In genomic region chr10:102300289-102300843, GRCh38 we compare ENCODE assay signal across 9 cellular contexts. TPM values are rescaled to one million over a fixed set of nuclear protein-coding genes. Genes with fewer than 3 reads are reported as not detected.
DNase-seq lines count a peak whose midpoint lies in the region; FAIRE-seq and TF ChIP-seq lines count a peak whose summit lies in the region.
"Had no signal": no experiment of that assay in that cellular context is flagged by ENCODE, and none has a peak within 500 bp of the region (broad histone marks: within the 10 kb centered on the region; RNA-seq: fewer than 3 reads in every experiment).

No MANE protein-coding gene starts in this region.

- intact Hi-C loops in head of caudate nucleus (cut with DNase I), result no loop called here

- peak; percentile 57 for DNase-seq in AG09309 (ENCODE audit: low read depth)
- peak; percentile 84 for DNase-seq in HT1080 (ENCODE audit: low read depth)
- DNase-seq in choroid plexus epithelial cell (ENCODE audit: low read depth), result peak; percentile 81
- peak; percentile 87 to 93 for DNase-seq in lung microvascular endothelial cell (ENCODE audit: low read depth in 2 of 2)
- DNase-seq in iPS-NIHi11 (ENCODE audit: low spot score), result no peak
- DNase-seq in head of caudate nucleus, result no peak
- no peak for DNase-seq in KG1 (lab: John Stamatoyannopoulos, UW)
- no peak for DNase-seq in HTR-8/SVneo (ENCODE audit: insufficient read length, low spot score)
- DNase-seq: Peyer's patch had no signal

- H3K4me3 ChIP-seq in AG09309 (ENCODE audit: control insufficient read depth, low read depth, low read length) (no peak overlapping the region), choroid plexus epithelial cell (ENCODE audit: low read depth, low read length) (no peak overlapping the region)
- H3K4me3 ChIP-seq: Peyer's patch had no signal

- no peak for FAIRE-seq in HTR-8/SVneo (lab: Jason Lieb, UNC)

- no peak for TF ChIP-seq CTCF in AG09309 (IDR thresholded peaks at IDR 0.05; ENCODE audit: control insufficient read depth, insufficient read depth, low read depth, low read length, missing control alignments)
- no peak for TF ChIP-seq CTCF in choroid plexus epithelial cell (conservative IDR thresholded peaks at IDR 0.05; ENCODE audit: low read depth, low read length)

RNA-seq across cellular contexts. Expression of gene GBF1, which starts 55.0 kb away (rescaled TPM):
- 20.8 and 27.6 TPM in 2 replicates for total RNA-seq in HT1080 (2014; rRNA removed; shearing (Covaris generic))
- polyA plus RNA-seq in HT1080 (2015; cell fraction: cytosol; rRNA removed), result 19.0 and 22.0 TPM in 2 replicates
- 66.7 and 72.2 TPM in 2 replicates for polyA plus RNA-seq in HT1080 (2015; cell fraction: nucleus; rRNA removed)
- 10.3 and 10.9 TPM in 2 replicates for total RNA-seq in lung microvascular endothelial cell

RNA-seq across cellular contexts. Expression of gene PITX3, which starts 59.1 kb away (rescaled TPM):
- not detected in 2 replicates for total RNA-seq in HT1080 (2014; rRNA removed; shearing (Covaris generic))
- polyA plus RNA-seq in HT1080 (2015; cell fraction: cytosol; rRNA removed), result not detected in 2 replicates
- not detected in 2 replicates for polyA plus RNA-seq in HT1080 (2015; cell fraction: nucleus; rRNA removed)
- not detected in 2 replicates for total RNA-seq in lung microvascular endothelial cell
- total RNA-seq: Peyer's patch had no signal

Comparison
In these comparisons a context has a peak if more than half of its experiments do, and no peak if none do; other contexts are left out.
1. DNase-seq: peak in AG09309 (single experiment), HT1080 (single experiment), choroid plexus epithelial cell (single experiment) and lung microvascular endothelial cell (2 of 2); none in iPS-NIHi11 (single experiment), head of caudate nucleus (0 of 42), KG1 (single experiment) and HTR-8/SVneo (single experiment).